In genomic region chr5:1280177-1281037, GRCh38 we compare ENCODE assay signal across 1 cellular context.
TF ChIP-seq lines count a peak whose summit lies in the region.

No MANE protein-coding gene starts in this region.

TF ChIP-seq in WTC11, 78 proteins besides CTCF, POLR2A, EP300 and RAD21 (continued from another document):
- TF ChIP-seq ARID4B (CRISPR knock-in tag; IDR thresholded peaks at IDR 0.05; ENCODE audit: borderline replicate concordance) (no peak), NFYB (CRISPR knock-in tag; conservative IDR thresholded peaks at IDR 0.05; ENCODE audit: low read depth) (no peak), FOXP4 (CRISPR knock-in tag; IDR thresholded peaks at IDR 0.05) (no peak), ZNF263 (CRISPR knock-in tag; IDR thresholded peaks at IDR 0.05; ENCODE audit: low read depth) (no peak), EMX1 (CRISPR knock-in tag; IDR thresholded peaks at IDR 0.05) (no peak), SOX15 (CRISPR knock-in tag; IDR thresholded peaks at IDR 0.05) (no peak), E2F5 (CRISPR knock-in tag; IDR thresholded peaks at IDR 0.05) (no peak)
TF ChIP-seq in WTC11: peak in this region for 0.
